8 cellular contexts compared by ENCODE assay signal in the genomic region with DNA sequence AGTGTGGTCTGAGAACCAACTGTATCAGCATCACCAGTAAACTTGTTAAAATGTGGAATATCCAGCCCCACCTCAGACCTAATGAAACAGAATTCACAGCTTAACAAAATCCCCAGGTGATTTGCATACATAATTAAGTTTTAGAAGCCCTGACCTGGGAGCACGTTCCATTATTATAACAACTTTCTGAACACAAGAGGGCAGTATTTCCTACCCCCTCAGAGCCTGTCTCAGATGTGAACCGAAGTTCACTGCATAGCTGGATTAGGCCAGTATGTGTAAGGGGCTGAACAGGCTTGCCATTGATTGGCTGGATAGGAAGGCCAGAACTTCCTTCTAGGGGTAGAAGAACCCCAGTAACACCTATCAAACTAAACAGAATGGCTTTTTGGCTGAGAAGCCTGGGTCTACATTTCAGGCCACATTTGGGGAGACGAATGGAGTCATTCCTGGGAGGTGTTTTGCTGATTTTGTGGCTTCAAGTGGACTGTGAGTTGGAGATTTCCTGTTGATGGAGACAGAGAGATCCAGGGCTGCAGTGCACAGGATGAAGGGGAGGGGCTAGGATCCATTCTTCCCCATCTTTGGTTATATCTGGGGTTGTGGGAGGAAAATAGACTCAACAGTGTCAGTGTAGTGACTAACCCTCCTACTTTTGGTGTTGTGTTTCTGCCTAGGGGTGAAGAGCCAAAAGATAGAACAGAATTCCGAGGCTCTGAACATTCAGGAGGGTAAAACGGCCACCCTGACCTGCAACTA.
A peak's percentile ranks its signal among the peaks of the same experiment; 100 is the strongest.
DNase-seq lines count a peak whose midpoint lies in the region; ATAC-seq and TF ChIP-seq lines count a peak whose summit lies in the region.

No MANE protein-coding gene starts in this region.

- intact Hi-C loops in Calu3 (cut with micrococcal nuclease; ENCODE audit: unreplicated experiment) = no loop called here

- no TSS peak for BruUV-seq in Calu3 (replicated peaks; lab: Mats Ljungman, UMichigan)

- no peak overlapping the region for H3K27ac ChIP-seq in suprapubic skin

- peak; percentile 18 for DNase-seq in Calu3
- DNase-seq in GM20000 (ENCODE audit: low spot score) = peak; percentile 32
- peak; percentile 9 for DNase-seq in NT2/D1 (ENCODE audit: low read depth, low spot score)
- DNase-seq in cardiac fibroblast (ENCODE audit: low read depth in 2 of 2) = peak; percentile 12 to 23
- no peak for DNase-seq in nephron progenitor cell
- no peak for DNase-seq in hypothalamus (lab: John Stamatoyannopoulos, UW)
- DNase-seq in suprapubic skin (ENCODE audit: low spot score in 2 of 2) = no peak

- no peak for TF ChIP-seq EP300 in suprapubic skin (IDR thresholded peaks at IDR 0.05)

- no peak for TF ChIP-seq POLR2A in suprapubic skin (IDR thresholded peaks at IDR 0.05)

- peaks cover 9% of the 10 kb centered on the region for H3K4me1 Mint-ChIP-seq in Calu3 (ENCODE audit: low read depth, unreplicated experiment)
- peaks cover 12% of the 10 kb centered on the region for H3K4me1 Mint-ChIP-seq in nephron progenitor cell

- H3K4me3 Mint-ChIP-seq in Calu3 (ENCODE audit: low read depth, unreplicated experiment) (no peak overlapping the region), nephron progenitor cell (no peak overlapping the region)

- CTCF ChIA-PET in Calu3 (lab: Charles Lee) = interaction anchor here (0.5 to 1.2 kb wide), 3 partner anchors 57 to 219 kb away, joined by 3 to 7 read pairs (median 4); no protein-coding TSS in a partner anchor

- no peak overlapping the region for H3K27ac Mint-ChIP-seq in Calu3 (ENCODE audit: unreplicated experiment)
- peak overlapping the region; percentile 42 for H3K27ac Mint-ChIP-seq in nephron progenitor cell

- H3K27me3 Mint-ChIP-seq in Calu3 (ENCODE audit: unreplicated experiment) = peaks cover 15% of the 10 kb centered on the region
- peaks cover 14% of the 10 kb centered on the region for H3K27me3 Mint-ChIP-seq in nephron progenitor cell (ENCODE audit: low read depth, poor library complexity)

- no peaks in the 10 kb centered on the region for H3K36me3 ChIP-seq in NT2/D1 (ENCODE audit: insufficient read depth, insufficient read length, low read length)
- no peaks in the 10 kb centered on the region for H3K36me3 ChIP-seq in suprapubic skin

- no peaks in the 10 kb centered on the region for H3K36me3 Mint-ChIP-seq in Calu3 (ENCODE audit: insufficient read depth, unreplicated experiment)
- H3K36me3 Mint-ChIP-seq in nephron progenitor cell (ENCODE audit: low read depth) = no peaks in the 10 kb centered on the region

- H3K9me3 ChIP-seq in NT2/D1 (ENCODE audit: insufficient read depth, low read length) (no peaks in the 10 kb centered on the region), suprapubic skin (no peaks in the 10 kb centered on the region)

- H3K27me3 ChIP-seq in NT2/D1 (ENCODE audit: insufficient read depth, insufficient read length) (no peaks in the 10 kb centered on the region), suprapubic skin (no peaks in the 10 kb centered on the region)

- no peak for ATAC-seq in GM21619 (IDR thresholded peaks at IDR 0.05; ENCODE audit: unreplicated experiment)

- H3K4me3 ChIP-seq in NT2/D1 (ENCODE audit: insufficient read length, low read depth) (no peak overlapping the region), cardiac fibroblast (replicated peaks in 1 of 2; ENCODE audit: low read depth in 2 of 2, low read length in 2 of 2) (no peak overlapping the region), suprapubic skin (no peak overlapping the region)

- TF ChIP-seq CTCF in Calu3 (IDR thresholded peaks at IDR 0.05; ENCODE audit: unreplicated experiment) = peak; percentile 45
- TF ChIP-seq CTCF in GM20000 (IDR thresholded peaks at IDR 0.05; ENCODE audit: extremely low read depth, missing control alignments) = peak; percentile 18
- TF ChIP-seq CTCF in cardiac fibroblast (IDR thresholded peaks at IDR 0.05; ENCODE audit: low read depth, low read length) = peak; percentile 45
- TF ChIP-seq CTCF in nephron progenitor cell (IDR thresholded peaks at IDR 0.05) = peak; percentile 56
- no peak for TF ChIP-seq CTCF in suprapubic skin (IDR thresholded peaks at IDR 0.05)

- H3K9me3 Mint-ChIP-seq in Calu3 (ENCODE audit: low read depth, unreplicated experiment) (peaks cover 5% of the 10 kb centered on the region), nephron progenitor cell (peaks cover 14% of the 10 kb centered on the region)

- WGBS in suprapubic skin = 46% methylated on average over 5 of the region's 5 CpGs

- no peaks in the 10 kb centered on the region for H3K4me1 ChIP-seq in NT2/D1 (ENCODE audit: insufficient read depth, insufficient read length)
- no peaks in the 10 kb centered on the region for H3K4me1 ChIP-seq in suprapubic skin

- H3K9ac ChIP-seq in NT2/D1 (ENCODE audit: insufficient read length, low read depth) = no peak overlapping the region

Comparison
In these comparisons a context has a peak if more than half of its experiments do, and no peak if none do; other contexts are left out.
1. DNase-seq: peak in Calu3 (single experiment), GM20000 (single experiment), NT2/D1 (single experiment) and cardiac fibroblast (2 of 2); none in nephron progenitor cell (single experiment), hypothalamus (0 of 51) and suprapubic skin (0 of 2).
2. CTCF ChIP-seq: peak in Calu3 (single experiment), GM20000 (single experiment), cardiac fibroblast (single experiment) and nephron progenitor cell (single experiment); none in suprapubic skin (0 of 2).